ENCODE assay signal across 17 cellular contexts in genomic region chr9:84928419-84928818, GRCh38.
DNase-seq lines count a peak whose midpoint lies in the region; ATAC-seq and TF ChIP-seq lines count a peak whose summit lies in the region.
"Had no signal": no experiment of that assay in that cellular context is flagged by ENCODE, and none has a peak within 500 bp of the region (broad histone marks: within the 10 kb centered on the region; RNA-seq: fewer than 3 reads in every experiment).

No MANE protein-coding gene starts in this region.

- no CpG with 5 or more reads among the region's 6 CpGs for WGBS in neuronal stem cell (ENCODE audit: extremely low coverage in 2 of 2, insufficient read length in 2 of 2, insufficient replicate concordance in 1 of 2), 2 donors

- H2AK5ac ChIP-seq in neuronal stem cell (ENCODE audit: low read depth, low read length): no peak overlapping the region

- no peak overlapping the region for H3K9ac ChIP-seq in neuronal stem cell (ENCODE audit: low read depth, low read length, poor library complexity)
- H3K9ac ChIP-seq: BLaER1 treated with 17β-estradiol and CSF1 and Interleukin-3, amounts not matched to agents 10 nM and 100 nM had no signal

- no peak overlapping the region for H2BK15ac ChIP-seq in neuronal stem cell (ENCODE audit: low read length)

- no peaks in the 10 kb centered on the region for H3K27me3 ChIP-seq in neuronal stem cell (ENCODE audit: control insufficient read depth in 3 of 3, insufficient read depth in 3 of 3, low read depth in 1 of 3, low read length in 3 of 3)
- H3K27me3 ChIP-seq: BLaER1 treated with 17β-estradiol and CSF1 and Interleukin-3, amounts not matched to agents 10 nM and 100 nM had no signal

- no peak overlapping the region for H3K4ac ChIP-seq in neuronal stem cell (ENCODE audit: low read length)

- no peak for TF ChIP-seq CTCF in mucosa of descending colon (IDR thresholded peaks at IDR 0.05)

- no peak overlapping the region for H3K27ac ChIP-seq in neuronal stem cell (replicated peaks; ENCODE audit: low read length)
- H3K27ac ChIP-seq: 22Rv1; A549; BLaER1 treated with 17β-estradiol and CSF1 and Interleukin-3, amounts not matched to agents 10 nM and 100 nM; C4-2B had no signal

- H3K4me1 ChIP-seq in mucosa of descending colon (ENCODE audit: low read depth) (no peaks in the 10 kb centered on the region), neuronal stem cell (ENCODE audit: control insufficient read depth in 2 of 2, insufficient read depth in 1 of 2, low read depth in 1 of 2, low read length in 2 of 2) (peaks cover 7 to 24% of the 10 kb centered on the region in 2 donors)
- H3K4me1 ChIP-seq: A549; BLaER1 treated with 17β-estradiol and CSF1 and Interleukin-3, amounts not matched to agents 10 nM and 100 nM; Caco-2 had no signal

- H3K14ac ChIP-seq in neuronal stem cell (ENCODE audit: low read length): no peak overlapping the region

- H3K4me3 ChIP-seq in mucosa of descending colon (no peak overlapping the region), neuronal stem cell (ENCODE audit: low read length in 2 of 2) (no peak overlapping the region)
- H3K4me3 ChIP-seq: A549; BLaER1 treated with 17β-estradiol and CSF1 and Interleukin-3, amounts not matched to agents 10 nM and 100 nM had no signal

- no peak overlapping the region for H3K18ac ChIP-seq in neuronal stem cell (ENCODE audit: low read length)

- no peak overlapping the region for H2BK120ac ChIP-seq in neuronal stem cell (ENCODE audit: low read depth, low read length)

- H2AFZ ChIP-seq in neuronal stem cell (ENCODE audit: low read length): peak overlapping the region; percentile 21

- no peaks in the 10 kb centered on the region for H3K9me3 ChIP-seq in mucosa of descending colon
- H3K9me3 ChIP-seq in neuronal stem cell (replicated peaks in 1 of 2; ENCODE audit: control insufficient read depth in 2 of 2, insufficient read depth in 1 of 2, low read depth in 1 of 2, low read length in 2 of 2): no peaks in the 10 kb centered on the region
- H3K9me3 ChIP-seq: A549, Caco-2 had no signal

- no peak overlapping the region for H4K8ac ChIP-seq in neuronal stem cell (ENCODE audit: low read depth, low read length)

- no peak overlapping the region for H2BK12ac ChIP-seq in neuronal stem cell (ENCODE audit: low read length)

- DNase-seq in left colon (no peak), mucosa of descending colon (no peak), neuronal stem cell (ENCODE audit: low spot score) (no peak), NCI-H146 treated with DMSO at 0.1 percent for 48 hours (lab: John Stamatoyannopoulos, UW; ENCODE audit: unreplicated experiment) (no peak)
- no peak for DNase-seq in stimulated activated CD8-positive, alpha-beta memory T cell treated with anti-CD3 and anti-CD28 coated beads, Interleukin-4, amount 100 ng/mL, for 48 hours
- DNase-seq: AML-193; Caco-2; Calu3; CD4-positive, alpha-beta T cell; CD8-positive, alpha-beta T cell; DMS79 treated with DMSO at 0.1 percent for 48 hours; GF-D8 had no signal

- no peak overlapping the region for H2BK5ac ChIP-seq in neuronal stem cell (ENCODE audit: low read length)

- H3K79me1 ChIP-seq in neuronal stem cell (ENCODE audit: low read depth, low read length): no peaks in the 10 kb centered on the region

- no peak overlapping the region for H3K23ac ChIP-seq in neuronal stem cell (ENCODE audit: low read depth, low read length, poor library complexity)

- no peak overlapping the region for H3K4me2 ChIP-seq in neuronal stem cell (ENCODE audit: insufficient read depth, low read length, poor library complexity, severe bottlenecking)
- H3K4me2 ChIP-seq: A549; BLaER1 treated with 17β-estradiol and CSF1 and Interleukin-3, amounts not matched to agents 10 nM and 100 nM had no signal

- intact Hi-C loops in left colon (cut with DNase I, micrococcal nuclease): no loop called here
- intact Hi-C loops in mucosa of descending colon (cut with DNase I, micrococcal nuclease): no loop called here

- H4K91ac ChIP-seq in neuronal stem cell (ENCODE audit: low read depth, low read length, poor library complexity): no peak overlapping the region

- ATAC-seq in left colon (peak; percentile 83), mucosa of descending colon (peak; percentile 82), GM21360 (IDR thresholded peaks at IDR 0.05; ENCODE audit: unreplicated experiment) (no peak)
- ATAC-seq: A549; CD8-positive, alpha-beta T cell had no signal

- H3K36me3 ChIP-seq in mucosa of descending colon (ENCODE audit: low read depth): no peaks in the 10 kb centered on the region
- H3K36me3 ChIP-seq in neuronal stem cell (replicated peaks in 1 of 2; ENCODE audit: control insufficient read depth in 2 of 2, insufficient read depth in 2 of 2, low read length in 2 of 2): no peaks in the 10 kb centered on the region
- H3K36me3 ChIP-seq: BLaER1 treated with 17β-estradiol and CSF1 and Interleukin-3, amounts not matched to agents 10 nM and 100 nM had no signal
